Comparison of ENCODE assay signal across 22 cellular contexts in genomic region chrX:51487960-51488267, GRCh38. TPM values are rescaled to one million over a fixed set of nuclear protein-coding genes. Genes with fewer than 3 reads are reported as not detected.
DNase-seq lines count a peak whose midpoint lies in the region; ATAC-seq, FAIRE-seq and TF ChIP-seq lines count a peak whose summit lies in the region.
"Had no signal": no experiment of that assay in that cellular context is flagged by ENCODE, and none has a peak within 500 bp of the region (broad histone marks: within the 10 kb centered on the region; RNA-seq: fewer than 3 reads in every experiment).

No MANE protein-coding gene starts in this region.

- H3K9me3 ChIP-seq in GM23248 (ENCODE audit: low read depth) (no peaks in the 10 kb centered on the region), skeletal muscle satellite cell (replicated peaks; ENCODE audit: low read length) (no peaks in the 10 kb centered on the region)
- H3K9me3 ChIP-seq: BLaER1, colonic mucosa, heart right ventricle, mucosa of descending colon, spleen, upper lobe of left lung had no signal

- CTCF ChIA-PET in RWPE1 (lab: Yijun Ruan, JAX): interaction anchor here (0.6 kb wide), 1 partner anchor 15 kb away, joined by 3 read pairs; no protein-coding TSS in a partner anchor

- POLR2A ChIA-PET in RWPE1 (lab: Yijun Ruan, JAX; ENCODE audit: low non-redundant PET): no interaction called here

- TF ChIP-seq POLR2A in GM12891 (IDR thresholded peaks at IDR 0.05; ENCODE audit: low read depth, low read length): no peak

- peak; percentile 6; the same call in 1 of the 2 replicates for TF ChIP-seq CTCF in RWPE1 (conservative IDR thresholded peaks at IDR 0.05; ENCODE audit: low read depth)
- peak; percentile 3 for TF ChIP-seq CTCF in coronary artery (IDR thresholded peaks at IDR 0.05)

- no peak for FAIRE-seq in GM12891 (lab: Jason Lieb, UNC)
- FAIRE-seq: endometrium had no signal

- H3K27me3 ChIP-seq in GM23248 (replicated peaks; ENCODE audit: insufficient read depth): no peaks in the 10 kb centered on the region
- no peaks in the 10 kb centered on the region for H3K27me3 ChIP-seq in skeletal muscle satellite cell (ENCODE audit: control insufficient read depth, insufficient read depth, low read length)
- H3K27me3 ChIP-seq: colonic mucosa, upper lobe of left lung had no signal

- H3F3A ChIP-seq in GM23248 (ENCODE audit: insufficient read depth): no peaks in the 10 kb centered on the region

- H3K4me1 ChIP-seq in GM23248 (ENCODE audit: insufficient read depth) (peaks cover 6% of the 10 kb centered on the region), skeletal muscle satellite cell (ENCODE audit: control insufficient read depth, insufficient read depth, low read length) (peaks cover 8% of the 10 kb centered on the region)
- H3K4me1 ChIP-seq: colonic mucosa, heart right ventricle, spleen, upper lobe of left lung had no signal

- WGBS in GM23248 (ENCODE audit: low coverage in 1 of 2, low lambda C conversion rate in 2 of 2, missing lambda C conversion rate in 2 of 2), 2 experiments: 90 to 92% methylated on average over 2 of the region's 2 CpGs

- H3K79me2 ChIP-seq in GM23248 (ENCODE audit: insufficient read depth): no peaks in the 10 kb centered on the region

- H3K36me3 ChIP-seq in GM23248 (ENCODE audit: low read depth): no peaks in the 10 kb centered on the region
- no peaks in the 10 kb centered on the region for H3K36me3 ChIP-seq in skeletal muscle satellite cell (ENCODE audit: insufficient read depth, low read length)
- H3K36me3 ChIP-seq: BLaER1, colonic mucosa, heart right ventricle, spleen, upper lobe of left lung had no signal

- H3K27ac ChIP-seq in GM23248 (peak overlapping the region; percentile 39; the same call in 1 of the 2 replicates), RWPE1 (no peak overlapping the region), coronary artery (no peak overlapping the region)
- H3K27ac ChIP-seq: BLaER1, colonic mucosa, heart right ventricle, PC-9, spleen, upper lobe of left lung had no signal

- peak; percentile 24 for DNase-seq in GM23248
- no peak for DNase-seq in RWPE1 (ENCODE audit: low spot score)
- no peak for DNase-seq in coronary artery (ENCODE audit: low spot score)
- no peak for DNase-seq in NCI-H1436 (lab: John Stamatoyannopoulos, UW)
- no peak for DNase-seq in GM12891 (ENCODE audit: insufficient read length, low spot score)
- DNase-seq: activated B cell treated with CpG ODN at 0.5 μM for 24 hours; activated CD8-positive, alpha-beta memory T cell treated with anti-CD3 and anti-CD28 coated beads for 24 hours; activated T-cell treated with anti-CD3 and anti-CD28 coated beads, Interleukin-2, amount 50 U/mL, for 4 hours; colonic mucosa; heart right ventricle; left ventricle myocardium superior; NCI-H187; NCI-H345; PC-9; spleen; stimulated activated CD4-positive, alpha-beta T cell treated with anti-CD3 and anti-CD28 coated beads, Interleukin-4, amount 100 ng/mL, for 4 hours; upper lobe of left lung had no signal

- H3K9ac ChIP-seq in GM23248 (peak overlapping the region; percentile 32; the same call in 1 of the 2 replicates), skeletal muscle satellite cell (ENCODE audit: low read depth, low read length) (no peak overlapping the region)
- H3K9ac ChIP-seq: BLaER1 had no signal

- no peaks in the 10 kb centered on the region for H4K20me1 ChIP-seq in GM23248 (ENCODE audit: insufficient read depth)

- in situ Hi-C loops in GM23248 (cut with MboI): loop anchor here (25.0 kb wide), 1 partner anchor 374 kb away; no protein-coding TSS in a partner anchor

- no peak overlapping the region for H3K4me3 ChIP-seq in GM23248
- no peak overlapping the region for H3K4me3 ChIP-seq in coronary artery
- H3K4me3 ChIP-seq in skeletal muscle satellite cell (ENCODE audit: low read length): no peak overlapping the region
- H3K4me3 ChIP-seq: BLaER1, colonic mucosa, heart right ventricle, mucosa of descending colon, PC-9, spleen, upper lobe of left lung had no signal

- peak overlapping the region; percentile 39; the same call in 1 of the 2 replicates for H2AFZ ChIP-seq in GM23248
- H2AFZ ChIP-seq: PC-9 had no signal

- H3K4me2 ChIP-seq in GM23248 (ENCODE audit: unreplicated experiment) (no peak overlapping the region), skeletal muscle satellite cell (ENCODE audit: low read length) (peak overlapping the region; percentile 31)
- H3K4me2 ChIP-seq: BLaER1, PC-9 had no signal

- no peak for ATAC-seq in GM18520 (IDR thresholded peaks at IDR 0.05; ENCODE audit: unreplicated experiment)
- ATAC-seq: heart right ventricle, left ventricle myocardium superior had no signal

- no peaks in the 10 kb centered on the region for H3K9me2 ChIP-seq in GM23248 (ENCODE audit: insufficient read depth)

TF ChIP-seq in GM12891, 5 proteins besides CTCF, POLR2A, EP300 and RAD21:
- TF ChIP-seq TAF1 (IDR thresholded peaks at IDR 0.05; ENCODE audit: low read depth, low read length) (no peak), POU2F2 (IDR thresholded peaks at IDR 0.05; ENCODE audit: low read depth, low read length) (no peak), POLR2AphosphoS5 (IDR thresholded peaks at IDR 0.05; ENCODE audit: low read depth, low read length) (no peak), PAX5 (IDR thresholded peaks at IDR 0.05; ENCODE audit: insufficient read depth, low read length, severe bottlenecking) (no peak), SPI1 (IDR thresholded peaks at IDR 0.05; ENCODE audit: low read depth, low read length) (no peak)

RNA-seq across cellular contexts. Expression of gene NUDT11, which starts 8.5 kb away (rescaled TPM):
- 12.0 and 12.4 TPM in 2 replicates for total RNA-seq in GM23248 (2014; rRNA removed; shearing (Covaris generic))
- 8.1 and 8.2 TPM in 2 replicates for polyA plus RNA-seq in GM23248 (2016; fragmentation: Nextera tagmentation; extraction: Ambion mirVana)
- total RNA-seq in skeletal muscle satellite cell (2012; rRNA removed): 10.3 and 10.9 TPM in 2 replicates
- not detected for polyA plus RNA-seq in GM12891 (2012; ENCODE audit: low read depth, missing spikeins)
- total RNA-seq: activated B cell treated with CpG ODN at 0.5 μM for 24 hours, PC-9 had no signal
